ENCODE assay signal across 21 cellular contexts in the genomic region with DNA sequence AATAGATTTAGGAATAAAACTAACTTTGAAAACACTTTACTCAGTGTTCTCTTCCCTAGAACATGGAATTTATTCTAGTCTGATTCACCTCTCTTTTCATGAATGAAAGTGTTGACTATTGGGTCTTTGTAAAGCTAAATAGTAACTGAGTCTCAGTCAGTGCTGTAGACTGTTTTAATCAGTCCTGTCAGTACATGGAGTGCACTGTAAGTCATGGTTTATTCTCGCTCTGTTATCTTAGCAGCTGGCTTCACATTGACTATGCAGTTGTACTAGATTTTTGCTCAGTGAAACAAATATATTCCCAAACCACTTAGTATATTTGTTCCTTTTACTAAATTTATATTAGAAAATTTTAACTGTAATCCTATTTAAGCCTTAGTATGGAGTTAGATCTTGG. TPM values are rescaled to one million over a fixed set of nuclear protein-coding genes. Genes with fewer than 3 reads are reported as not detected.
DNase-seq lines count a peak whose midpoint lies in the region; ATAC-seq, FAIRE-seq and TF ChIP-seq lines count a peak whose summit lies in the region.
"Had no signal": no experiment of that assay in that cellular context is flagged by ENCODE, and none has a peak within 500 bp of the region (broad histone marks: within the 10 kb centered on the region; RNA-seq: fewer than 3 reads in every experiment).

No MANE protein-coding gene starts in this region.

- intact Hi-C loops in Right ventricle myocardium inferior (cut with DNase I), result loop anchor here (1.0 to 5.0 kb wide), 2 partner anchors 15 to 54 kb away; partner anchors contain the start of gene SOD2
- intact Hi-C loops in heart right ventricle (cut with DNase I), result no loop called here
- intact Hi-C loops in pancreas (cut with DNase I), result no loop called here

- peak; percentile 70 for ATAC-seq in Right ventricle myocardium inferior
- peak in 7 of 8 donors; percentile 70 to 98 (median 78) for ATAC-seq in heart right ventricle
- ATAC-seq in pancreas, result no peak

- TF ChIP-seq CTCF in right atrium auricular region (IDR thresholded peaks at IDR 0.05) (no peak), heart right ventricle (IDR thresholded peaks at IDR 0.05) (no peak), pancreas (IDR thresholded peaks at IDR 0.05) (no peak)

- H3K4me1 ChIP-seq in right atrium auricular region (no peaks in the 10 kb centered on the region), heart right ventricle (peaks cover 0 to 21% (median 14%) of the 10 kb centered on the region in 9 donors), pancreas (no peaks in the 10 kb centered on the region)

- H3K9me3 ChIP-seq in right atrium auricular region (no peaks in the 10 kb centered on the region), heart right ventricle (no peaks in the 10 kb centered on the region), pancreas (no peaks in the 10 kb centered on the region)

- WGBS in heart right ventricle, 2 donors, result 53 to 60% methylated on average over 1 of the region's 1 CpG
- WGBS in pancreas, 2 donors, result 55 to 63% methylated on average over 1 of the region's 1 CpG

- H3K27ac ChIP-seq in right atrium auricular region, result peak overlapping the region in 1 of 2 donors; percentile 18
- peak overlapping the region in 3 of 10 donors; percentile 12 to 65 (median 27) for H3K27ac ChIP-seq in heart right ventricle
- no peak overlapping the region for H3K27ac ChIP-seq in pancreas
- H3K27ac ChIP-seq: GM23248 had no signal

- FAIRE-seq in GM12891 (lab: Jason Lieb, UNC), result peak; percentile 23
- no peak for FAIRE-seq in pancreas (lab: Jason Lieb, UNC)
- FAIRE-seq: GM19239, H1 had no signal

- H3K36me3 ChIP-seq in right atrium auricular region (peaks cover 89% of the 10 kb centered on the region), heart right ventricle (peaks cover 0 to 100% (median 79%) of the 10 kb centered on the region in 9 donors), pancreas (peaks cover 6 to 70% (median 44%) of the 10 kb centered on the region in 3 donors)

- no peaks in the 10 kb centered on the region for H3K27me3 ChIP-seq in right atrium auricular region
- H3K27me3 ChIP-seq in heart right ventricle, result no peaks in the 10 kb centered on the region
- H3K27me3 ChIP-seq in pancreas, result no peaks in the 10 kb centered on the region

- no peak for TF ChIP-seq POLR2A in GM12891 (IDR thresholded peaks at IDR 0.05; ENCODE audit: low read depth, low read length)

- DNase-seq in Right ventricle myocardium inferior (ENCODE audit: missing footprints), result no peak
- DNase-seq in right atrium auricular region (ENCODE audit: low spot score), result no peak
- DNase-seq in GM12891 (ENCODE audit: insufficient read length, low spot score), result no peak
- DNase-seq in heart right ventricle, result no peak
- DNase-seq in pancreas, result no peak
- DNase-seq in epidermal melanocyte (ENCODE audit: insufficient read length, low spot score), result no peak
- no peak for DNase-seq in 8988T
- DNase-seq: C1 segment of cervical spinal cord; Calu3; CD4-positive, alpha-beta memory T cell; COR-L47; DMS53; DMS79 treated with DMSO at 0.1 percent for 48 hours; GM23248; H7; HCEC 1CT had no signal

- no peak overlapping the region for H3K4me3 ChIP-seq in right atrium auricular region
- no peak overlapping the region for H3K4me3 ChIP-seq in heart right ventricle
- no peak overlapping the region for H3K4me3 ChIP-seq in pancreas
- H3K4me3 ChIP-seq: GM23248 had no signal

TF ChIP-seq in GM12891, 5 proteins besides CTCF, POLR2A, EP300 and RAD21:
- TF ChIP-seq PAX5 (IDR thresholded peaks at IDR 0.05; ENCODE audit: insufficient read depth, low read length, severe bottlenecking), result no peak
- TF ChIP-seq POLR2AphosphoS5 (IDR thresholded peaks at IDR 0.05; ENCODE audit: low read depth, low read length), result no peak
- no peak for TF ChIP-seq SPI1 (IDR thresholded peaks at IDR 0.05; ENCODE audit: low read depth, low read length)
- no peak for TF ChIP-seq POU2F2 (IDR thresholded peaks at IDR 0.05; ENCODE audit: low read depth, low read length)
- no peak for TF ChIP-seq TAF1 (IDR thresholded peaks at IDR 0.05; ENCODE audit: low read depth, low read length)

RNA-seq across cellular contexts. Expression of gene ACAT2, which starts 15.1 kb away (rescaled TPM):
- 5.2 TPM for total RNA-seq in Right ventricle myocardium inferior
- total RNA-seq in right atrium auricular region, result 1 to 10 TPM; 1.5 to 1.6 TPM
- 66.7 TPM for polyA plus RNA-seq in GM12891 (2012; ENCODE audit: low read depth, missing spikeins)
- total RNA-seq in heart right ventricle, result 1 to 10 TPM; 3.4 to 7.5 (median 5.8) TPM
- 10 to 100 TPM in 1 of 2 donors, 1 to 10 TPM in 1; 3.9 to 15.3 TPM for polyA plus RNA-seq in heart right ventricle
- 1 to 10 TPM; 3.3 to 9.6 (median 7.4) TPM for total RNA-seq in pancreas
- 10 to 100 TPM in 1 of 2 donors, 1 to 10 TPM in 1; 6.7 to 10.1 TPM for polyA plus RNA-seq in pancreas

RNA-seq across cellular contexts. Expression of gene WTAP, which starts 19.5 kb away (rescaled TPM):
- total RNA-seq in Right ventricle myocardium inferior (45.9 TPM), right atrium auricular region (10 to 100 TPM; 43.4 to 45.3 TPM), heart right ventricle (10 to 100 TPM; 44.4 to 70.1 (median 47.2) TPM), pancreas (10 to 100 TPM; 35.6 to 51.4 (median 42.8) TPM)
- 37.1 TPM for polyA plus RNA-seq in GM12891 (2012; ENCODE audit: low read depth, missing spikeins)
- polyA plus RNA-seq in heart right ventricle (10 to 100 TPM; 47.8 to 50.4 TPM), pancreas (10 to 100 TPM; 55.4 to 85.6 TPM)

RNA-seq across cellular contexts. Expression of gene TCP1, which starts 42.6 kb away (rescaled TPM):
- total RNA-seq in Right ventricle myocardium inferior, result 170 TPM
- total RNA-seq in right atrium auricular region, result 100 to 1,000 TPM; 101 to 102 TPM
- polyA plus RNA-seq in GM12891 (2012; ENCODE audit: low read depth, missing spikeins), result 187 TPM
- total RNA-seq in heart right ventricle, result 100 to 1,000 TPM; 124 to 176 (median 139) TPM
- 100 to 1,000 TPM in 1 of 2 donors, 10 to 100 TPM in 1; 71.7 to 156 TPM for polyA plus RNA-seq in heart right ventricle
- 10 to 100 TPM; 60.6 to 85.1 (median 75.2) TPM for total RNA-seq in pancreas
- polyA plus RNA-seq in pancreas, result 10 to 100 TPM; 43.7 to 91.7 TPM

RNA-seq across cellular contexts. Expression of gene MRPL18, which starts 43.5 kb away (rescaled TPM):
- 69.8 TPM for total RNA-seq in Right ventricle myocardium inferior
- total RNA-seq in right atrium auricular region, result 10 to 100 TPM; 62.3 to 66.0 TPM
- 49.0 TPM for polyA plus RNA-seq in GM12891 (2012; ENCODE audit: low read depth, missing spikeins)
- total RNA-seq in heart right ventricle, result 10 to 100 TPM; 53.9 to 70.8 (median 58.8) TPM
- 100 to 1,000 TPM; 116 to 131 TPM for polyA plus RNA-seq in heart right ventricle
- 10 to 100 TPM; 19.3 to 28.2 (median 25.0) TPM for total RNA-seq in pancreas
- polyA plus RNA-seq in pancreas, result 10 to 100 TPM; 45.0 to 47.9 TPM

RNA-seq across cellular contexts. Expression of gene PNLDC1, which starts 53.3 kb away (rescaled TPM):
- total RNA-seq in Right ventricle myocardium inferior (0.32 TPM), right atrium auricular region (under 1 TPM in 1 of 2 donors, not detected in 1; 0.33 TPM), heart right ventricle (under 1 TPM in 4 of 10 donors, not detected in 6; 0.13 to 0.72 (median 0.25) TPM), pancreas (1 to 10 TPM in 1 of 6 donors, under 1 TPM in 5; 0.21 to 1.4 (median 0.46) TPM)
- polyA plus RNA-seq in GM12891 (2012; ENCODE audit: low read depth, missing spikeins), result 0.06 TPM
- polyA plus RNA-seq in heart right ventricle (under 1 TPM; 0.09 to 0.29 TPM), pancreas (1 to 10 TPM; 1.4 to 1.7 TPM)
- total RNA-seq: A172, G401, GM23248, H7 had no signal
- polyA plus RNA-seq: BJ, GM23248 had no signal

Comparison
In these comparisons a context has a peak if more than half of its experiments do, and no peak if none do; other contexts are left out.
1. ATAC-seq: peak in Right ventricle myocardium inferior (single experiment) and heart right ventricle (7 of 8); none in pancreas (0 of 4).